In genomic region chr4:4853371-4853823, GRCh38 we compare ENCODE assay signal across 8 cellular contexts. TPM values are rescaled to one million over a fixed set of nuclear protein-coding genes. Genes with fewer than 3 reads are reported as not detected.
DNase-seq lines count a peak whose midpoint lies in the region; ATAC-seq, FAIRE-seq and TF ChIP-seq lines count a peak whose summit lies in the region.

No MANE protein-coding gene starts in this region.

- no peaks in the 10 kb centered on the region for H3K9me3 Mint-ChIP-seq in endothelial cell (ENCODE audit: unreplicated experiment)

- peaks cover 0 to 61% of the 10 kb centered on the region in 2 donors for H3K27me3 ChIP-seq in small intestine (ENCODE audit: control insufficient read depth in 2 of 2, insufficient read depth in 2 of 2, low read length in 2 of 2)

- intact Hi-C loops in sciatic nerve (cut with DNase I): no loop called here

- 2 to 5% (median 4%) methylated on average over 25 to 26 of the region's 26 CpGs for WGBS in small intestine, 3 donors

- H3K4me3 ChIP-seq in small intestine (ENCODE audit: low read depth in 1 of 2, low read length in 2 of 2): no peak overlapping the region

- H3K4me3 Mint-ChIP-seq in endothelial cell (ENCODE audit: unreplicated experiment): peak overlapping the region; percentile 86

- H3K27ac Mint-ChIP-seq in endothelial cell (ENCODE audit: unreplicated experiment): no peak overlapping the region

- no peak for FAIRE-seq in small intestine (lab: Jason Lieb, UNC)

- H3K27me3 Mint-ChIP-seq in endothelial cell (ENCODE audit: unreplicated experiment): peaks cover 20% of the 10 kb centered on the region

- H3K36me3 ChIP-seq in small intestine (ENCODE audit: control insufficient read depth in 2 of 2, insufficient read depth in 2 of 2, low read length in 2 of 2): no peaks in the 10 kb centered on the region

- H3K27ac ChIP-seq in small intestine (ENCODE audit: low read depth in 1 of 2, low read length in 1 of 2): no peak overlapping the region

- ATAC-seq in GM18907 (IDR thresholded peaks at IDR 0.05; ENCODE audit: unreplicated experiment): peak; percentile 29
- peak; percentile 34 for ATAC-seq in HG03432 (IDR thresholded peaks at IDR 0.05; ENCODE audit: unreplicated experiment)
- ATAC-seq in sciatic nerve: peak; percentile 34

- TF ChIP-seq CTCF in endothelial cell (IDR thresholded peaks at IDR 0.05; ENCODE audit: unreplicated experiment): no peak

- no peaks in the 10 kb centered on the region for H3K36me3 Mint-ChIP-seq in endothelial cell (ENCODE audit: low read depth, unreplicated experiment)

- peaks cover 35% of the 10 kb centered on the region for H3K4me1 Mint-ChIP-seq in endothelial cell (ENCODE audit: unreplicated experiment)

- H3K4me1 ChIP-seq in small intestine (ENCODE audit: control insufficient read depth in 2 of 2, insufficient read depth in 1 of 2, low read depth in 1 of 2, low read length in 1 of 2): peaks cover 0 to 2% of the 10 kb centered on the region in 2 donors

- H3K9me3 ChIP-seq in small intestine (ENCODE audit: control insufficient read depth, low read depth): no peaks in the 10 kb centered on the region

- DNase-seq in endothelial cell (ENCODE audit: low spot score) (no peak), sciatic nerve (ENCODE audit: low spot score) (no peak), 8988T (no peak), small intestine (no peak)
- DNase-seq in central memory CD4-positive, alpha-beta T cell: no peak
- DNase-seq in stimulated activated CD4-positive, alpha-beta T cell treated with anti-CD3 and anti-CD28 coated beads, Interleukin-2, amount 100 ng/mL, for 24 hours: no peak

RNA-seq across cellular contexts. Expression of gene MSX1, which starts 6.1 kb away (rescaled TPM):
- 17.4 TPM for total RNA-seq in endothelial cell (ENCODE audit: unreplicated experiment)
- total RNA-seq in sciatic nerve: 7.5 TPM
- polyA plus RNA-seq in small intestine: under 1 TPM in 1 of 3 donors, not detected in 2; 0.67 TPM
